In the genomic region with DNA sequence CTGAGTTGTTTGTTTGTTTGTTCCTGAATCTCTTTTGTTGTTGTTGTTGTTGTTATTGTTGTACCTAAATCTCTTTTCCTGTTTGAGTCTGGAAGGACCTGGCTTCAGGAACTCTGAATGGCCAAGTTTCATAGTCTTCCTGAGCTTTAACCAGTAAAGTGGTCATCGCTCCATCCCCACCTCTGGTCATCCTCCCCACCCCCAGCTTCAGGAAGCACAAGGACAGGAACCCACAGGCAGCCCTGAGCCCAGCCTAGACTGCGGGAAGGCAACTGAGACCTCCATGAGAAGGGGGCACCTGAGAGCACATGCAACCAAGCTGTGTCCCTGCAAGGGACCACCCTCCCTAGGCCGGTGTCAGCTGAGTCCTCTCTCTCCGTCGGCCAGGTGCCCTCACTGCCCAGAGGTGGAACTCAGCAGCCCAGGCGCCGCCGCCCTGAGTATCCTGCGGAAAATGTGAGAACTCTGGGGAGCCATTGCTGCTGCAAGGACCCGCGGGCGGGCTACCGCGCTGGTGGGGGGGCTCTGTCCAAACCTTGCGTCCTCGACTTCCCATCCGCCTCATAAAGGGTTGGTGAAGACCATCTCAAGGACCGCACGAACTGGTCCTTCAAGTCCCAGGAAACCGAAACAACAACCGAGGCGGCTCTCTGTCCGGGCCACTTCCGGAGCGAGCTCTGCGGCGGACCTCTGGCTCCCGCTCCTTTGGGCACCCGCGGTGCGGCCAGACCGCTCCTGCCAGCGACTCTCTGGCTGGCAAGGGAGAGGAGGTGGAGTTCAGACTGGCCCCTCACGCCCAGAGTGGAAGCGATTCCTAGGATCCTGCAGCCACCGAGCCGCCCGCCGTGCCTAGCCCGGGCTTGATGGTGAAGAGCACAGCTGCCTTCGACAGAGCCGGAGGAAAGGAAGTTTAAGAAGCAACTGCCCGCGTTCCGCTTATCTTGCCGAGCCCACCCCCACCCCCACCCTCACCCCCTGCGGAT, we compare ENCODE assay signal across 7 cellular contexts. TPM values are rescaled to one million over a fixed set of nuclear protein-coding genes. Genes with fewer than 3 reads are reported as not detected.
DNase-seq lines count a peak whose midpoint lies in the region; ATAC-seq and TF ChIP-seq lines count a peak whose summit lies in the region.

No MANE protein-coding gene starts in this region.

- DNase-seq in HT-29 (ENCODE audit: low spot score) (peak; percentile 37), ascending aorta (ENCODE audit: low spot score in 2 of 2) (no peak), left colon (peak in 1 of 2 donors; percentile 43), dermis blood vessel endothelial cell (no peak)

- H3K9me3 ChIP-seq in ascending aorta, result no peaks in the 10 kb centered on the region
- no peaks in the 10 kb centered on the region for H3K9me3 ChIP-seq in stomach smooth muscle (ENCODE audit: control insufficient read depth in 2 of 2, low read length in 2 of 2)

- peak overlapping the region; percentile 83 to 92 for H3K9ac ChIP-seq in stomach smooth muscle (ENCODE audit: low read length in 2 of 2)

- H3K27me3 ChIP-seq in ascending aorta, result peaks cover 35% of the 10 kb centered on the region
- H3K27me3 ChIP-seq in stomach smooth muscle (ENCODE audit: control insufficient read depth in 1 of 2, insufficient read depth in 2 of 2, low read length in 2 of 2), result peaks cover 4 to 6% of the 10 kb centered on the region in 2 donors

- intact Hi-C loops in ascending aorta (cut with DNase I) (no loop called here), left colon (cut with DNase I, micrococcal nuclease) (no loop called here)

- H3K36me3 ChIP-seq in ascending aorta, result no peaks in the 10 kb centered on the region
- H3K36me3 ChIP-seq in stomach smooth muscle (ENCODE audit: control insufficient read depth in 2 of 2, insufficient read depth in 2 of 2, low read length in 2 of 2), result peaks cover 9 to 27% of the 10 kb centered on the region in 2 donors

- H3K4me3 ChIP-seq in ascending aorta (peak overlapping the region; percentile 60 to 67), stomach smooth muscle (ENCODE audit: low read length in 2 of 2) (peak overlapping the region; percentile 90 to 95)

- ATAC-seq in left colon (peak; percentile 69), HG03457 (IDR thresholded peaks at IDR 0.05; ENCODE audit: unreplicated experiment) (no peak), HG02798 (IDR thresholded peaks at IDR 0.05; ENCODE audit: poor library complexity, unreplicated experiment) (no peak)

- H3K27ac ChIP-seq in ascending aorta, result no peak overlapping the region
- peak overlapping the region; percentile 93 for H3K27ac ChIP-seq in stomach smooth muscle (ENCODE audit: low read length)

- no peak for TF ChIP-seq CTCF in ascending aorta (IDR thresholded peaks at IDR 0.05)

- H3K4me1 ChIP-seq in ascending aorta (peaks cover 21 to 40% of the 10 kb centered on the region in 2 donors), stomach smooth muscle (ENCODE audit: control insufficient read depth, insufficient read depth, low read length) (peaks cover 57% of the 10 kb centered on the region)

RNA-seq across cellular contexts. Expression of a gene that starts 4.2 kb away (rescaled TPM):
- not detected in 2 replicates for total RNA-seq in HT-29 (2014; rRNA removed; shearing (Covaris generic))
- total RNA-seq in ascending aorta (not detected), left colon (under 1 TPM in 1 of 2 donors, not detected in 1; 0.18 TPM), dermis blood vessel endothelial cell (not detected in 2 replicates)
